Comparison of ENCODE assay signal across 24 cellular contexts in genomic region chr3:32848215-32848614, GRCh38. TPM values are rescaled to one million over a fixed set of nuclear protein-coding genes. Genes with fewer than 3 reads are reported as not detected.
DNase-seq lines count a peak whose midpoint lies in the region; ATAC-seq and TF ChIP-seq lines count a peak whose summit lies in the region.
"Had no signal": no experiment of that assay in that cellular context is flagged by ENCODE, and none has a peak within 500 bp of the region (broad histone marks: within the 10 kb centered on the region; RNA-seq: fewer than 3 reads in every experiment).

No MANE protein-coding gene starts in this region.

- no peak overlapping the region for H3K9ac ChIP-seq in endodermal cell (ENCODE audit: extremely low read depth, low read length, poor library complexity, severe bottlenecking)

- H3K27me3 ChIP-seq in GM23338 (ENCODE audit: insufficient read depth) (no peaks in the 10 kb centered on the region), endodermal cell (ENCODE audit: control insufficient read depth, insufficient read depth, low read length, poor library complexity, severe bottlenecking) (no peaks in the 10 kb centered on the region)
- H3K27me3 ChIP-seq: heart left ventricle, upper lobe of right lung had no signal

- DNase-seq in GM23338 (ENCODE audit: low spot score) (no peak), NB4 (ENCODE audit: low read depth) (peak; percentile 92), endodermal cell (no peak), nephron progenitor cell (no peak), GOT3 (lab: John Stamatoyannopoulos, UW) (no peak)
- DNase-seq in activated CD4-positive, CD25-positive, alpha-beta regulatory T cell (lab: John Stamatoyannopoulos, UW): no peak
- DNase-seq in T-helper 2 cell treated with Interferon-gamma antibody and Interleukin-4, amounts not matched to agents 5 μg/mL and 100 μg/mL, for 36 hours (ENCODE audit: low spot score): no peak
- DNase-seq: activated CD4-positive, alpha-beta T cell treated with anti-CD3 and anti-CD28 coated beads for 48 hours; activated naive CD4-positive, alpha-beta T cell; CD8-positive, alpha-beta memory T cell; effector memory CD8-positive, alpha-beta T cell; H7; NCI-H1417; NCI-H526; nucleus accumbens; SHP77 treated with DMSO at 0.1 percent for 48 hours; stimulated activated CD4-positive, alpha-beta T cell treated with anti-CD3 and anti-CD28 coated beads, Interleukin-2, amount 100 ng/mL, for 24 hours; stimulated activated naive CD8-positive, alpha-beta T cell treated with anti-CD3 and anti-CD28 coated beads, Interleukin-15, amount 100 ng/mL, for 72 hours; T-helper 2 cell; upper lobe of right lung had no signal

- peaks cover 29% of the 10 kb centered on the region for H3F3A ChIP-seq in GM23338 (replicated peaks; ENCODE audit: low read depth)

- H2AFZ ChIP-seq in GM23338: no peak overlapping the region

- H3K9me3 ChIP-seq in endodermal cell (ENCODE audit: control insufficient read depth, low read length): no peaks in the 10 kb centered on the region
- H3K9me3 ChIP-seq: heart left ventricle, upper lobe of right lung had no signal

- peaks cover 96% of the 10 kb centered on the region for H3K79me2 ChIP-seq in GM23338 (replicated peaks; ENCODE audit: insufficient read depth)

- ATAC-seq in GM23338: no peak
- ATAC-seq in HG02588 (IDR thresholded peaks at IDR 0.05; ENCODE audit: unreplicated experiment): no peak
- ATAC-seq: effector memory CD8-positive, alpha-beta T cell; stimulated activated naive CD8-positive, alpha-beta T cell treated with anti-CD3 and anti-CD28 coated beads, Interleukin-15, amount 100 ng/mL, for 72 hours; upper lobe of right lung had no signal

- no peak for TF ChIP-seq CTCF in GM23338 (conservative IDR thresholded peaks at IDR 0.05; ENCODE audit: low read depth in 2 of 2)
- TF ChIP-seq CTCF in NB4 (IDR thresholded peaks at IDR 0.05; ENCODE audit: low read depth, low read length): no peak
- TF ChIP-seq CTCF in endodermal cell (conservative IDR thresholded peaks at IDR 0.05): no peak
- no peak for TF ChIP-seq CTCF in nephron progenitor cell (IDR thresholded peaks at IDR 0.05)

- H3K4me1 Mint-ChIP-seq in GM23338 (peaks cover 93% of the 10 kb centered on the region), endodermal cell (peaks cover 79% of the 10 kb centered on the region), nephron progenitor cell (peaks cover 90% of the 10 kb centered on the region)
- peaks cover under 1% of the 10 kb centered on the region for H3K4me1 Mint-ChIP-seq in T-helper 2 cell treated with Interferon-gamma antibody and Interleukin-4, amounts not matched to agents 5 μg/mL and 100 μg/mL, for 36 hours (ENCODE audit: low read depth)

- 33 to 47% methylated on average over 2 to 4 of the region's 4 CpGs for WGBS in endodermal cell (ENCODE audit: insufficient coverage in 1 of 2, insufficient read length in 1 of 2), 2 experiments

- no peaks in the 10 kb centered on the region for H3K9me3 Mint-ChIP-seq in GM23338
- no peaks in the 10 kb centered on the region for H3K9me3 Mint-ChIP-seq in endodermal cell
- peaks cover 5% of the 10 kb centered on the region for H3K9me3 Mint-ChIP-seq in nephron progenitor cell
- H3K9me3 Mint-ChIP-seq in T-helper 2 cell treated with Interferon-gamma antibody and Interleukin-4, amounts not matched to agents 5 μg/mL and 100 μg/mL, for 36 hours: no peaks in the 10 kb centered on the region
- H3K9me3 Mint-ChIP-seq: CD8-positive, alpha-beta memory T cell; effector memory CD8-positive, alpha-beta T cell; stimulated activated naive CD8-positive, alpha-beta T cell treated with anti-CD3 and anti-CD28 coated beads, Interleukin-15, amount 100 ng/mL, for 72 hours had no signal

- no peaks in the 10 kb centered on the region for H3K9me2 ChIP-seq in GM23338 (ENCODE audit: insufficient read depth)

- H3K27ac Mint-ChIP-seq in GM23338 (no peak overlapping the region), endodermal cell (peak overlapping the region; percentile 94), nephron progenitor cell (peak overlapping the region; percentile 73)
- no peak overlapping the region for H3K27ac Mint-ChIP-seq in T-helper 2 cell treated with Interferon-gamma antibody and Interleukin-4, amounts not matched to agents 5 μg/mL and 100 μg/mL, for 36 hours
- H3K27ac Mint-ChIP-seq: effector memory CD8-positive, alpha-beta T cell had no signal

- no peak for TF ChIP-seq POLR2A in NB4 (IDR thresholded peaks at IDR 0.05; ENCODE audit: extremely low read depth, insufficient read length)

- H3K27ac ChIP-seq in GM23338 (ENCODE audit: low read depth) (peak overlapping the region; percentile 57; the same call in 1 of the 2 replicates), endodermal cell (ENCODE audit: low read depth, low read length) (no peak overlapping the region)
- H3K27ac ChIP-seq: heart left ventricle, upper lobe of right lung had no signal

- H3K27me3 Mint-ChIP-seq in GM23338 (ENCODE audit: insufficient read depth, low read depth, poor library complexity): peaks cover 42% of the 10 kb centered on the region
- H3K27me3 Mint-ChIP-seq in endodermal cell (ENCODE audit: insufficient read depth): no peaks in the 10 kb centered on the region
- H3K27me3 Mint-ChIP-seq in nephron progenitor cell (ENCODE audit: low read depth, poor library complexity): peaks cover 3% of the 10 kb centered on the region
- H3K27me3 Mint-ChIP-seq in T-helper 2 cell treated with Interferon-gamma antibody and Interleukin-4, amounts not matched to agents 5 μg/mL and 100 μg/mL, for 36 hours (ENCODE audit: low read depth): peaks cover 22% of the 10 kb centered on the region

- H3K36me3 ChIP-seq in GM23338 (ENCODE audit: insufficient read depth): no peaks in the 10 kb centered on the region
- H3K36me3 ChIP-seq in endodermal cell (ENCODE audit: control insufficient read depth, insufficient read depth, low read length): no peaks in the 10 kb centered on the region
- H3K36me3 ChIP-seq: heart left ventricle, upper lobe of right lung had no signal

- H3K36me3 Mint-ChIP-seq in GM23338 (ENCODE audit: low read depth) (peaks cover 22% of the 10 kb centered on the region; the same call in 2 of the 3 replicates), endodermal cell (ENCODE audit: low read depth) (peaks cover 8% of the 10 kb centered on the region), nephron progenitor cell (ENCODE audit: low read depth) (peaks cover 16% of the 10 kb centered on the region)
- H3K36me3 Mint-ChIP-seq in T-helper 2 cell treated with Interferon-gamma antibody and Interleukin-4, amounts not matched to agents 5 μg/mL and 100 μg/mL, for 36 hours (ENCODE audit: low read depth): no peaks in the 10 kb centered on the region
- H3K36me3 Mint-ChIP-seq: CD8-positive, alpha-beta memory T cell had no signal

- H3K4me1 ChIP-seq in GM23338 (ENCODE audit: insufficient read depth) (peaks cover 91% of the 10 kb centered on the region), endodermal cell (ENCODE audit: control insufficient read depth, insufficient read depth, low read length) (peaks cover 50% of the 10 kb centered on the region)

- H3K4me3 ChIP-seq in GM23338: peak overlapping the region; percentile 46
- no peak overlapping the region for H3K4me3 ChIP-seq in NB4 (ENCODE audit: low read depth, low read length)
- peak overlapping the region; percentile 50 for H3K4me3 ChIP-seq in endodermal cell (ENCODE audit: low read length)
- H3K4me3 ChIP-seq: heart left ventricle, upper lobe of right lung had no signal

- peak overlapping the region; percentile 76 for H3K4me2 ChIP-seq in GM23338

- H3K4me3 Mint-ChIP-seq in GM23338: peak overlapping the region; percentile 48
- H3K4me3 Mint-ChIP-seq in endodermal cell: peak overlapping the region; percentile 25
- peak overlapping the region; percentile 33 for H3K4me3 Mint-ChIP-seq in nephron progenitor cell
- H3K4me3 Mint-ChIP-seq in T-helper 2 cell treated with Interferon-gamma antibody and Interleukin-4, amounts not matched to agents 5 μg/mL and 100 μg/mL, for 36 hours: no peak overlapping the region
- H3K4me3 Mint-ChIP-seq: CD8-positive, alpha-beta memory T cell; effector memory CD8-positive, alpha-beta T cell; stimulated activated naive CD8-positive, alpha-beta T cell treated with anti-CD3 and anti-CD28 coated beads, Interleukin-15, amount 100 ng/mL, for 72 hours had no signal

- peaks cover 87% of the 10 kb centered on the region for H4K20me1 ChIP-seq in GM23338 (replicated peaks; ENCODE audit: insufficient read depth)

TF ChIP-seq in GM23338, 12 proteins besides CTCF, POLR2A, EP300 and RAD21:
- TF ChIP-seq, protein P1, sequence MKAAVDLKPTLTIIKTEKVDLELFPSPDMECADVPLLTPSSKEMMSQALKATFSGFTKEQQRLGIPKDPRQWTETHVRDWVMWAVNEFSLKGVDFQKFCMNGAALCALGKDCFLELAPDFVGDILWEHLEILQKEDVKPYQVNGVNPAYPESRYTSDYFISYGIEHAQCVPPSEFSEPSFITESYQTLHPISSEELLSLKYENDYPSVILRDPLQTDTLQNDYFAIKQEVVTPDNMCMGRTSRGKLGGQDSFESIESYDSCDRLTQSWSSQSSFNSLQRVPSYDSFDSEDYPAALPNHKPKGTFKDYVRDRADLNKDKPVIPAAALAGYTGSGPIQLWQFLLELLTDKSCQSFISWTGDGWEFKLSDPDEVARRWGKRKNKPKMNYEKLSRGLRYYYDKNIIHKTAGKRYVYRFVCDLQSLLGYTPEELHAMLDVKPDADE (IDR thresholded peaks at IDR 0.05): no peak
- TF ChIP-seq POLR2AphosphoS5 (IDR thresholded peaks at IDR 0.05; ENCODE audit: low read depth): peak; percentile 23; the same call in 1 of the 2 replicates

RNA-seq across cellular contexts. Expression of gene TRIM71, which starts 30.4 kb away (rescaled TPM):
- 318 and 346 TPM in 2 replicates for total RNA-seq in GM23338 (2014; rRNA removed; shearing (Covaris generic))
- 71.2 and 71.5 TPM in 2 replicates for polyA plus RNA-seq in GM23338 (2016; fragmentation: Nextera tagmentation; extraction: Ambion mirVana)
- total RNA-seq in endodermal cell: 100 to 1,000 TPM; 154 to 169 TPM
- polyA plus RNA-seq in endodermal cell (2013, experiment 1 of 2): 25.8 TPM
- polyA plus RNA-seq in endodermal cell (2013, experiment 2 of 2): 26.8 TPM
- total RNA-seq: Daoy had no signal
- polyA plus RNA-seq: CD8-positive, alpha-beta memory T cell; heart left ventricle; keratinocyte had no signal

Comparison
In these comparisons a context has a peak if more than half of its experiments do, and no peak if none do; other contexts are left out.
1. H3K27ac Mint-ChIP-seq: peak in endodermal cell (single experiment) and nephron progenitor cell (single experiment); none in GM23338 (single experiment) and T-helper 2 cell treated with Interferon-gamma antibody and Interleukin-4, amounts not matched to agents 5 μg/mL and 100 μg/mL, for 36 hours (single experiment).